In the genomic region with DNA sequence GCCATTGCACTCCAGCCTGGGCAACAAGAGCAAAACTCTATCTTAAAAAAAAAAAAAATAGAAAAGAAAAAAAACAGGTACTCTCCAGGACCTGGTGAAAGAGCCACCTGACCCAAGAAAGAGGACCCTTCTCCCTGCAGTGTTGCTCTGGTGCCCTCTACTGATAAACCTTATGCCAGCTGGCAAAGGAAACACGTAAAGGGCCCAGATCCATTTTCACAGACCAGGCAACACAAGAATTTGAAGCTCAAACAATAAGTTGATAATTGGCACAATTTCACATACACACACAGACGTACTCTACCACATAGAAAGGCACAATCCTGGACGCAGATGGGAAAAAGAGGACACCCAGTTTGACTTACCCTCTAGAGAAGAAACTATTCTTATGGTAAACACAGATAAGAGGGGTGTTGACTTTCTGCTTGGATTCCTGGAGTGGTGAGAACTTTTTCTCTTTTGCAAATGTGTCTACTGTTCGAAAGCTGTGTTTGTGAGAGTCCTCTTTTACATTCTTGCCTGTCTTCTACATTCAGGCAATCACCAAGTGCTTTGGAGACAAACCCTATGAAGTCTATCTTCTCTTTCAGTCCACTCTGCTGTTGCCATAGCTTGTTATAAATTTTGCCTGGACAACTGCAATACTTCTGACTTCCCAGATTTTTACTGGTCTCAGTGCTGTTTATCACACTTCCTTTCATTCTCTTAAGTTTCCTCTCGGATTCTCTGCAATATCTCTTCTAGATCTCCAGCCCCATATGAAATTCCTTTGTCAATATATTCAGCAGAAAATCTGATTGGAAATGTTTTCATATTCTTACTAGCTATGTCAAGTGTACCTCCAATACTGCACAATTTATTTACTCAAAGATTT, we compare ENCODE assay signal across 20 cellular contexts. TPM values are rescaled to one million over a fixed set of nuclear protein-coding genes. Genes with fewer than 3 reads are reported as not detected.
A peak's percentile ranks its signal among the peaks of the same experiment; 100 is the strongest.
DNase-seq lines count a peak whose midpoint lies in the region; ATAC-seq and TF ChIP-seq lines count a peak whose summit lies in the region.
"Had no signal": no experiment of that assay in that cellular context is flagged by ENCODE, and none has a peak within 500 bp of the region (broad histone marks: within the 10 kb centered on the region; RNA-seq: fewer than 3 reads in every experiment).

No MANE protein-coding gene starts in this region.

- no peak overlapping the region for H3K4me3 ChIP-seq in BE2C (ENCODE audit: low read depth, low read length)
- no peak overlapping the region for H3K4me3 ChIP-seq in PC-3 (ENCODE audit: low read length)
- H3K4me3 ChIP-seq in ascending aorta, result no peak overlapping the region
- H3K4me3 ChIP-seq: heart right ventricle, upper lobe of left lung had no signal

- ATAC-seq in PC-3, result no peak; the same call in 1 of the 2 replicates
- ATAC-seq in foreskin keratinocyte, result no peak
- no peak for ATAC-seq in GM19035 (IDR thresholded peaks at IDR 0.05; ENCODE audit: unreplicated experiment)
- ATAC-seq: activated CD8-positive, alpha-beta T cell treated with anti-CD3 and anti-CD28 coated beads for 36 hours; stimulated activated naive B cell treated with anti-CD40 and anti-IgM and Interleukin-4, amounts not matched to agents 10 μg/mL and 1 μg/mL and 100 μg/mL, for 72 hours had no signal

- H3K36me3 ChIP-seq in BE2C, result no peaks in the 10 kb centered on the region
- H3K36me3 ChIP-seq in PC-3 (ENCODE audit: low read depth, low read length), result no peaks in the 10 kb centered on the region
- H3K36me3 ChIP-seq in ascending aorta, result peaks cover 16 to 21% of the 10 kb centered on the region in 2 donors

- H3K4me1 ChIP-seq in BE2C (no peaks in the 10 kb centered on the region), PC-3 (ENCODE audit: insufficient read depth, low read length) (no peaks in the 10 kb centered on the region), foreskin keratinocyte (peaks cover 4% of the 10 kb centered on the region), ascending aorta (no peaks in the 10 kb centered on the region)
- H3K4me1 ChIP-seq: heart right ventricle, upper lobe of left lung had no signal

- no peak overlapping the region for H2AFZ ChIP-seq in PC-3 (ENCODE audit: low read length)

- DNase-seq in BE2C (no peak), GM20000 (ENCODE audit: low spot score) (no peak), PC-3 (no peak), foreskin keratinocyte (no peak), HCEC 1CT (no peak), T1000 (lab: John Stamatoyannopoulos, UW) (no peak), ascending aorta (ENCODE audit: low spot score in 2 of 2) (no peak)
- DNase-seq: activated CD8-positive, alpha-beta T cell treated with anti-CD3 and anti-CD28 coated beads for 36 hours; activated effector memory CD4-positive, alpha-beta T cell treated with Interleukin-2 at 50 U/mL for 16 hours; anterior cingulate cortex; DMS153; heart right ventricle; kidney; midbrain; NCI-H2107; SIG-M5; stimulated activated naive B cell treated with anti-CD40 and anti-IgM and Interleukin-4, amounts not matched to agents 10 μg/mL and 1 μg/mL and 100 μg/mL, for 72 hours had no signal

- no peak overlapping the region for H3K9ac ChIP-seq in PC-3 (ENCODE audit: low read length)

- H3K9me3 ChIP-seq in BE2C (no peaks in the 10 kb centered on the region), PC-3 (ENCODE audit: low read length) (no peaks in the 10 kb centered on the region), ascending aorta (no peaks in the 10 kb centered on the region)
- H3K9me3 ChIP-seq: upper lobe of left lung had no signal

- no peaks in the 10 kb centered on the region for H3K79me2 ChIP-seq in PC-3 (ENCODE audit: low read length)

- TF ChIP-seq CTCF in BE2C (IDR thresholded peaks at IDR 0.05; ENCODE audit: low read depth, low read length), result peak; percentile 22; the same call in 1 of the 2 replicates
- TF ChIP-seq CTCF in GM20000 (IDR thresholded peaks at IDR 0.05; ENCODE audit: extremely low read depth, missing control alignments), result peak; percentile 13
- 0 out of 2 replicates have a peak, but pooled peaks have one; percentile 22 for TF ChIP-seq CTCF in PC-3 (conservative IDR thresholded peaks at IDR 0.05; ENCODE audit: low read depth, low read length)
- peak; percentile 45 for TF ChIP-seq CTCF in foreskin keratinocyte (conservative IDR thresholded peaks at IDR 0.05)
- no peak for TF ChIP-seq CTCF in ascending aorta (IDR thresholded peaks at IDR 0.05)

- H4K20me1 ChIP-seq in PC-3 (ENCODE audit: low read length), result no peaks in the 10 kb centered on the region

- H3K27ac ChIP-seq in PC-3 (ENCODE audit: low read length) (no peak overlapping the region), foreskin keratinocyte (no peak overlapping the region), ascending aorta (no peak overlapping the region)

- H3K27me3 ChIP-seq in BE2C, result no peaks in the 10 kb centered on the region
- no peaks in the 10 kb centered on the region for H3K27me3 ChIP-seq in PC-3 (ENCODE audit: low read length)
- H3K27me3 ChIP-seq in foreskin keratinocyte, result no peaks in the 10 kb centered on the region
- H3K27me3 ChIP-seq in ascending aorta, result no peaks in the 10 kb centered on the region
- H3K27me3 ChIP-seq: heart right ventricle, upper lobe of left lung had no signal

- BruUV-seq in PC-3 (replicated peaks; lab: Mats Ljungman, UMichigan), result no TSS peak

- no peak overlapping the region for H3K4me2 ChIP-seq in PC-3 (ENCODE audit: low read length)

- POLR2A ChIA-PET in PC-3 (lab: Charles Lee; ENCODE audit: unreplicated experiment), result no interaction called here

- CTCF ChIA-PET in PC-3 (lab: Charles Lee), result interaction anchor here (0.6 kb wide), 1 partner anchor 289 kb away, joined by 3 read pairs; no protein-coding TSS in a partner anchor

- no peaks in the 10 kb centered on the region for H3K9me2 ChIP-seq in PC-3 (replicated peaks; ENCODE audit: low read length)

- intact Hi-C loops in PC-3 (cut with micrococcal nuclease), result no loop called here
- intact Hi-C loops in ascending aorta (cut with DNase I), result no loop called here

- no peaks in the 10 kb centered on the region for H3F3A ChIP-seq in PC-3 (ENCODE audit: low read length, unreplicated experiment)

RNA-seq across cellular contexts. Expression of gene SNRPB, which starts 6.4 kb away (rescaled TPM):
- polyA plus RNA-seq in BE2C (2012; ENCODE audit: insufficient read depth, insufficient read length, low read depth), result 215 TPM
- total RNA-seq in PC-3 (2014; rRNA removed), result 664 and 677 TPM in 2 replicates
- total RNA-seq in foreskin keratinocyte, result 357 and 393 TPM in 2 replicates
- polyA plus RNA-seq in foreskin keratinocyte, result 576 and 616 TPM in 2 replicates
- total RNA-seq in ascending aorta, result 83.5 TPM

RNA-seq across cellular contexts. Expression of gene ZNF343, which starts 31.7 kb away (rescaled TPM):
- polyA plus RNA-seq in BE2C (2012; ENCODE audit: insufficient read depth, insufficient read length, low read depth), result 3.8 TPM
- total RNA-seq in PC-3 (2014; rRNA removed) (7.7 and 8.2 TPM in 2 replicates), foreskin keratinocyte (10.4 and 10.7 TPM in 2 replicates), ascending aorta (0.64 TPM)
- 4.1 and 5.7 TPM in 2 replicates for polyA plus RNA-seq in foreskin keratinocyte

RNA-seq across cellular contexts. Expression of gene TMC2, which starts 59.4 kb away (rescaled TPM):
- polyA plus RNA-seq in BE2C (2012; ENCODE audit: insufficient read depth, insufficient read length, low read depth), result not detected
- not detected in 2 replicates for total RNA-seq in PC-3 (2014; rRNA removed)
- total RNA-seq in foreskin keratinocyte, result not detected in 2 replicates
- not detected in 2 replicates for polyA plus RNA-seq in foreskin keratinocyte
- total RNA-seq in ascending aorta, result not detected
- total RNA-seq: activated CD8-positive, alpha-beta T cell treated with anti-CD3 and anti-CD28 coated beads for 36 hours; kidney had no signal
- polyA plus RNA-seq: esophagus, heart right ventricle had no signal

Comparison
In these comparisons a context has a peak if more than half of its experiments do, and no peak if none do; other contexts are left out.
1. CTCF ChIP-seq: peak in BE2C (single experiment), GM20000 (single experiment), PC-3 (single experiment) and foreskin keratinocyte (single experiment); none in ascending aorta (0 of 3).